Comparison of ENCODE assay signal across 8 cellular contexts in genomic region chr17:75289122-75289831, GRCh38. TPM values are rescaled to one million over a fixed set of nuclear protein-coding genes. Genes with fewer than 3 reads are reported as not detected.
DNase-seq lines count a peak whose midpoint lies in the region; ATAC-seq and TF ChIP-seq lines count a peak whose summit lies in the region.

Gene SLC25A19, minus strand, starts transcription at chr17:75289433. Its CDS starts 2,669 bp downstream, at chr17:75286764.

- 0% methylated on average over 63 to 65 of the region's 65 CpGs for WGBS in lung, 2 donors

- H3K4me1 ChIP-seq in lung (ENCODE audit: control insufficient read depth in 2 of 2, insufficient read depth in 2 of 2, low read length in 2 of 2) = no peaks in the 10 kb centered on the region

- H3K4me3 ChIP-seq in lung = peak within 1 kb of the TSS; percentile 54

- no peaks in the 10 kb centered on the region for H3K27me3 ChIP-seq in lung (ENCODE audit: control insufficient read depth, insufficient read depth)

- peak within 1 kb of the TSS; percentile 91 to 93 for H3K27ac ChIP-seq in lung (ENCODE audit: low read depth in 1 of 2, low read length in 1 of 2)

- DNase-seq in COLO668 (lab: John Stamatoyannopoulos, UW; ENCODE audit: unreplicated experiment) (peak; percentile 92), HS-27A (ENCODE audit: low read depth) (peak; percentile 84), NK-92 (lab: John Stamatoyannopoulos, UW; ENCODE audit: unreplicated experiment) (peak; percentile 77), lung (ENCODE audit: low spot score) (peak; percentile 98)
- DNase-seq in activated CD8-positive, alpha-beta memory T cell treated with anti-CD3 and anti-CD28 coated beads for 1 hour (ENCODE audit: extremely low read depth in 1 of 2, low read depth in 1 of 2) = peak; percentile 91 to 93
- peak; percentile 97 for DNase-seq in effector CD4-positive, alpha-beta T cell
- peak; percentile 80 to 93 (median 91) for DNase-seq in stimulated activated CD4-positive, alpha-beta T cell treated with anti-CD3 and anti-CD28 coated beads, TNF-alpha, amount 100 ng/mL, for 4 hours (ENCODE audit: low read depth in 3 of 3)

- ATAC-seq in GM19467 (IDR thresholded peaks at IDR 0.05; ENCODE audit: unreplicated experiment) (peak; percentile 90), lung (ENCODE audit: insufficient read depth, low FRiP score) (peak; percentile 97)

- H3K9me3 ChIP-seq in lung (ENCODE audit: control insufficient read depth in 2 of 2, insufficient read depth in 1 of 2, low read length in 1 of 2) = no peaks in the 10 kb centered on the region

- H3K36me3 ChIP-seq in lung (ENCODE audit: control insufficient read depth in 2 of 2, insufficient read depth in 2 of 2, low read length in 2 of 2) = peaks cover 4 to 7% of the 10 kb centered on the region in 2 donors

- peak; percentile 0 for TF ChIP-seq CTCF in lung (IDR thresholded peaks at IDR 0.05; ENCODE audit: control extremely low read depth, extremely low read depth)

RNA-seq across cellular contexts. Expression of gene SLC25A19, which starts in this region (rescaled TPM):
- 10 to 100 TPM in 1 of 2 donors, 1 to 10 TPM in 1; 9.8 to 27.4 TPM for total RNA-seq in lung
- polyA plus RNA-seq in lung = 10 to 100 TPM; 22.2 to 25.7 TPM

Comparison
In these comparisons a context has a peak if more than half of its experiments do, and no peak if none do; other contexts are left out.
1. Peak in every context shown above with its lines: DNase-seq, ATAC-seq, H3K4me3 ChIP-seq and H3K27ac ChIP-seq.